Comparison of ENCODE assay signal across 15 cellular contexts in genomic region chr13:102651892-102652291, GRCh38. TPM values are rescaled to one million over a fixed set of nuclear protein-coding genes. Genes with fewer than 3 reads are reported as not detected.
DNase-seq lines count a peak whose midpoint lies in the region; ATAC-seq and TF ChIP-seq lines count a peak whose summit lies in the region.
"Had no signal": no experiment of that assay in that cellular context is flagged by ENCODE, and none has a peak within 500 bp of the region (broad histone marks: within the 10 kb centered on the region; RNA-seq: fewer than 3 reads in every experiment).

No MANE protein-coding gene starts in this region.

- H3K36me3 ChIP-seq in esophagus squamous epithelium (peaks cover 0 to 57% (median 0%) of the 10 kb centered on the region in 3 donors), osteoblast (ENCODE audit: insufficient read depth, low read length) (peaks cover 11% of the 10 kb centered on the region)

- peak overlapping the region; percentile 70 for H3K4me2 ChIP-seq in osteoblast (ENCODE audit: insufficient read depth, low read length)
- H3K4me2 ChIP-seq: KMS-11 had no signal

- intact Hi-C loops in esophagus squamous epithelium (cut with DNase I): no loop called here

- WGBS in esophagus squamous epithelium, 2 donors: 43 to 51% methylated on average over 5 of the region's 5 CpGs

- no peak for ATAC-seq in GM18505 (IDR thresholded peaks at IDR 0.05; ENCODE audit: unreplicated experiment)
- ATAC-seq: gastroesophageal sphincter had no signal

- no peaks in the 10 kb centered on the region for H3K27me3 Mint-ChIP-seq in type B pancreatic cell
- H3K27me3 Mint-ChIP-seq: activated naive CD8-positive, alpha-beta T cell treated with anti-CD3 and anti-CD28 coated beads for 36 hours had no signal

- H3K4me3 Mint-ChIP-seq in type B pancreatic cell: no peak overlapping the region
- H3K4me3 Mint-ChIP-seq: activated naive CD8-positive, alpha-beta T cell treated with anti-CD3 and anti-CD28 coated beads for 36 hours; nephron had no signal

- no peaks in the 10 kb centered on the region for H3K9me3 Mint-ChIP-seq in type B pancreatic cell
- H3K9me3 Mint-ChIP-seq: activated naive CD8-positive, alpha-beta T cell treated with anti-CD3 and anti-CD28 coated beads for 36 hours; nephron had no signal

- H3K9me3 ChIP-seq in esophagus squamous epithelium: no peaks in the 10 kb centered on the region
- H3K9me3 ChIP-seq in osteoblast (ENCODE audit: low read depth, low read length): no peaks in the 10 kb centered on the region
- H3K9me3 ChIP-seq: BE2C, gastroesophageal sphincter had no signal

- H3K4me1 ChIP-seq in esophagus squamous epithelium (peaks cover 0 to 44% (median 0%) of the 10 kb centered on the region in 3 donors), osteoblast (ENCODE audit: insufficient read depth, low read length) (peaks cover 16% of the 10 kb centered on the region)
- H3K4me1 ChIP-seq: BE2C, gastroesophageal sphincter had no signal

- H3K4me1 Mint-ChIP-seq in type B pancreatic cell (ENCODE audit: unreplicated experiment): no peaks in the 10 kb centered on the region
- H3K4me1 Mint-ChIP-seq: nephron had no signal

- no peaks in the 10 kb centered on the region for H3K79me2 ChIP-seq in osteoblast (ENCODE audit: insufficient read depth, low read length)

- TF ChIP-seq POLR2A in esophagus squamous epithelium (IDR thresholded peaks at IDR 0.05) (no peak), GM18505 (IDR thresholded peaks at IDR 0.05; ENCODE audit: borderline replicate concordance, extremely low read depth, insufficient read depth, insufficient read length) (no peak)

- H2AFZ ChIP-seq in osteoblast (ENCODE audit: low read length): no peak overlapping the region

- H3K4me3 ChIP-seq in esophagus squamous epithelium: no peak overlapping the region
- no peak overlapping the region for H3K4me3 ChIP-seq in osteoblast (ENCODE audit: insufficient read depth, low read length)
- H3K4me3 ChIP-seq in coronary artery: no peak overlapping the region
- H3K4me3 ChIP-seq: gastroesophageal sphincter had no signal

- H4K20me1 ChIP-seq in osteoblast (ENCODE audit: insufficient read depth, low read length): no peaks in the 10 kb centered on the region

- peaks cover 14% of the 10 kb centered on the region for H3K36me3 Mint-ChIP-seq in type B pancreatic cell

- H3K27ac ChIP-seq in esophagus squamous epithelium (peak overlapping the region in 3 of 4 donors; percentile 11 to 37 (median 28)), osteoblast (ENCODE audit: low read depth, low read length) (peak overlapping the region; percentile 42), coronary artery (no peak overlapping the region)
- H3K27ac ChIP-seq: gastroesophageal sphincter, KMS-11 had no signal

- DNase-seq in ELR (ENCODE audit: low read depth) (peak; percentile 23), NOMO-1 (lab: John Stamatoyannopoulos, UW; ENCODE audit: unreplicated experiment in 2 of 2) (peak; percentile 88 to 89), esophagus squamous epithelium (lab: John Stamatoyannopoulos, UW) (no peak), osteoblast (ENCODE audit: insufficient read length, low spot score, missing footprints) (no peak), retina (no peak), coronary artery (ENCODE audit: low spot score) (no peak), type B pancreatic cell (ENCODE audit: extremely low spot score, unreplicated experiment) (no peak)
- DNase-seq: activated naive CD8-positive, alpha-beta T cell treated with anti-CD3 and anti-CD28 coated beads for 36 hours; BE2C; left colon; NCI-H2029 treated with DMSO at 0.1 percent for 48 hours had no signal

- no peaks in the 10 kb centered on the region for H3K27me3 ChIP-seq in esophagus squamous epithelium
- no peaks in the 10 kb centered on the region for H3K27me3 ChIP-seq in osteoblast (ENCODE audit: insufficient read depth, low read length)
- H3K27me3 ChIP-seq: BE2C, gastroesophageal sphincter had no signal

- TF ChIP-seq CTCF in esophagus squamous epithelium (IDR thresholded peaks at IDR 0.05): no peak
- no peak for TF ChIP-seq CTCF in osteoblast (IDR thresholded peaks at IDR 0.05; ENCODE audit: extremely low read depth, low read depth, low read length)
- TF ChIP-seq CTCF in coronary artery (IDR thresholded peaks at IDR 0.05): no peak
- no peak for TF ChIP-seq CTCF in type B pancreatic cell (conservative IDR thresholded peaks at IDR 0.05)

- no peak overlapping the region for H3K27ac Mint-ChIP-seq in type B pancreatic cell
- H3K27ac Mint-ChIP-seq: activated naive CD8-positive, alpha-beta T cell treated with anti-CD3 and anti-CD28 coated beads for 36 hours; nephron had no signal

RNA-seq across cellular contexts. Expression of gene METTL21C, which starts 43.0 kb away (rescaled TPM):
- not detected for total RNA-seq in esophagus squamous epithelium
- total RNA-seq in osteoblast: not detected in 2 replicates
- not detected in 2 replicates for total RNA-seq in type B pancreatic cell (ENCODE audit: low replicate concordance)
- total RNA-seq: activated naive CD8-positive, alpha-beta T cell treated with anti-CD3 and anti-CD28 coated beads for 36 hours; left colon had no signal

RNA-seq across cellular contexts. Expression of gene TPP2, which starts 55.1 kb away (rescaled TPM):
- 10 to 100 TPM; 19.9 to 39.9 (median 25.1) TPM for total RNA-seq in esophagus squamous epithelium
- total RNA-seq in osteoblast: 57.5 and 58.9 TPM in 2 replicates
- total RNA-seq in type B pancreatic cell (ENCODE audit: low replicate concordance): 43.6 and 54.4 TPM in 2 replicates

Comparison
In these comparisons a context has a peak if more than half of its experiments do, and no peak if none do; other contexts are left out.
1. DNase-seq: peak in ELR (single experiment) and NOMO-1 (2 of 2); none in esophagus squamous epithelium (single experiment), osteoblast (single experiment), retina (single experiment), coronary artery (single experiment) and type B pancreatic cell (single experiment).
2. H3K27ac ChIP-seq: peak in esophagus squamous epithelium (3 of 4) and osteoblast (single experiment); none in coronary artery (0 of 2).